ENCODE assay signal across 8 cellular contexts in the genomic region with DNA sequence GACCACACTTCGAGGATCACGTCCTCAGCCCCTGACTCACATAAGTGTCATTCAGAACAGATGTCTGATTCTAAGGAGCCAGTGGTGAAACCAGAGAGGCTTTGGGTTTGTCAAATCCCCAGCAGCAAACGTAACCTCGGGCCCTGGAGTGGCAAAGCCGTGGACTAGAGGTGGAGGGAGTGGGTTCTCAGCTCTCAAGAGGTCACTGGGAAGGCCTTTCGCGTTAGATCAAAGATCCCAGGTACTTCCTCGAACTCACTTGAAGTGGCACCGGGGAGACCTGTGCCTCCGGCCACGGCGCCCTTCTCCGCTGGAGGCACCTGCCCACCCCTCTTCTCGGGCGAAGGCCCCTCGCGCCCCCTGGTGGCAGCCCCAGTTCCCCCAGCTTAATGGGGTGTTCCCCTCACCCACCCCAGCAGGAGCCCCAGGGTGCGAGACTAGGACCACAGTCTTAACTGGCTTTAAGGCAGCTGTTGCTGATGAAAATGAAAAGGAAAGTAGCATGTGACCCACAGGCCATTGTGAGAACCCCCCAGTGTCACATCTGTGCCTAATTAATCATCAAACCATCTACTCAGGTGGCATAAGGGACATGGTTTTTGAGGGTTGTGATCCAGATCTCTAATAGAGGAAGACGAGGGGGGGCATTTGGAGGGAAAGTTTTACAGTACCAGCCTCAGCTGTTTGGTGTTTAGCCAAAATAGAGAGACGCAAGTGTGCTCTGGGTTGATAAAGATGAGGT. TPM values are rescaled to one million over a fixed set of nuclear protein-coding genes. Genes with fewer than 3 reads are reported as not detected.
A peak's percentile ranks its signal among the peaks of the same experiment; 100 is the strongest.
DNase-seq lines count a peak whose midpoint lies in the region; ATAC-seq lines count a peak whose summit lies in the region.

No MANE protein-coding gene starts in this region.

- DNase-seq in DMS 273 (lab: John Stamatoyannopoulos, UW; ENCODE audit: unreplicated experiment) (peak; percentile 91), DMS 273 treated with DMSO at 0.1 percent for 48 hours (lab: John Stamatoyannopoulos, UW) (no peak), NCI-H1694 treated with DMSO at 0.1 percent for 48 hours (lab: John Stamatoyannopoulos, UW) (peak; percentile 53), left lobe of liver (ENCODE audit: low spot score) (peak; percentile 63)
- DNase-seq in central memory CD4-positive, alpha-beta T cell: peak; percentile 66
- peak; percentile 86 for DNase-seq in stimulated activated CD4-positive, alpha-beta T cell treated with anti-CD3 and anti-CD28 coated beads, Interleukin-4, amount 100 ng/mL, for 24 hours

- ATAC-seq in HG02678 (IDR thresholded peaks at IDR 0.05; ENCODE audit: unreplicated experiment) (peak; percentile 75), left lobe of liver (peak; percentile 93)
- peak; percentile 74 to 76 for ATAC-seq in activated CD4-positive, CD25-positive, alpha-beta regulatory T cell treated with anti-CD3 and anti-CD28 coated beads, Interleukin-2, amount 50 U/mL, for 24 hours

RNA-seq across cellular contexts. Expression of a gene that starts 0.7 kb away (rescaled TPM):
- 0.08 TPM for total RNA-seq in left lobe of liver
